In the genomic region with DNA sequence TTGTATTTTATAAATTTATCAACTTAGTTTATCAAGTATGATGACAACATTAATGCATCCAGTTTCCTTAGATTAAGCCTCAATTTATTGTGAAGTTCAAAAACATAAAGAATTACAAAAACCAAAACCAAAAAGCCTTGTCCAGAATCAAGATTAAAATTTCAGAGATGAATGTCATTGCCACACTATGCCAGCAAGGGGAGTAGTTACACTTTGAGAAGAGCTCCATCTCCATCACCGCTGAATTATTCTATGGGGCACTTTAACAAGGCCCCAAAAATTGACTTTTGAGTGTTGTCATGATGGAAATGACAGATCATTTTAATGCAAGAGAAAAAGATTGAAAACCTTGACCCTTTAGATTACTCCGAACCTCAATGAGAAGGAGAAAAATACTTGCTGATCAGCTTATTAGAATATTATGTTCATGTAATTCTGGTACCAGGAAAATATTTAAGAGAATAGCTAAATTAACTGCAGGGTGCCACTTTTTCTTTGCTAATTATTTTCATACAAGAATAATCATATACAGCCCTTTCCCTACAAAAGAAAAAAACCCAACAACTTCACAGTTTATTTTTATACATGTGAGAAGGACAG, we compare ENCODE assay signal across 8 cellular contexts.
DNase-seq lines count a peak whose midpoint lies in the region; ATAC-seq and TF ChIP-seq lines count a peak whose summit lies in the region.

No MANE protein-coding gene starts in this region.

- DNase-seq in AG10803 (ENCODE audit: low read depth) = no peak
- peak; percentile 52 for DNase-seq in OCI-M1 (lab: John Stamatoyannopoulos, UW)
- peak; percentile 23 for DNase-seq in foreskin melanocyte
- no peak for DNase-seq in EL
- no peak for DNase-seq in HCEC 1CT
- DNase-seq in NCI-H1048 (lab: John Stamatoyannopoulos, UW) = no peak
- no peak for DNase-seq in stimulated activated CD8-positive, alpha-beta memory T cell treated with anti-CD3 and anti-CD28 coated beads, Interleukin-4, amount 100 ng/mL, for 48 hours

- ATAC-seq in GM21515 (IDR thresholded peaks at IDR 0.05; ENCODE audit: unreplicated experiment) = peak; percentile 63

- no peak overlapping the region for H3K4me3 ChIP-seq in AG10803 (ENCODE audit: low read length)

- peak; percentile 43 for TF ChIP-seq CTCF in AG10803 (conservative IDR thresholded peaks at IDR 0.05; ENCODE audit: low read length)

Comparison
In these comparisons a context has a peak if more than half of its experiments do, and no peak if none do; other contexts are left out.
1. DNase-seq: peak in OCI-M1 (single experiment) and foreskin melanocyte (single experiment); none in AG10803 (single experiment), EL (single experiment), HCEC 1CT (single experiment), NCI-H1048 (single experiment) and stimulated activated CD8-positive, alpha-beta memory T cell treated with anti-CD3 and anti-CD28 coated beads, Interleukin-4, amount 100 ng/mL, for 48 hours (single experiment).